Comparison of ENCODE assay signal across 8 cellular contexts in genomic region chr16:81445926-81446317, GRCh38. TPM values are rescaled to one million over a fixed set of nuclear protein-coding genes. Genes with fewer than 3 reads are reported as not detected.
A peak's percentile ranks its signal among the peaks of the same experiment; 100 is the strongest.
DNase-seq lines count a peak whose midpoint lies in the region; ATAC-seq and TF ChIP-seq lines count a peak whose summit lies in the region.

No MANE protein-coding gene starts in this region.

- H3K27ac ChIP-seq in HEK293 (ENCODE audit: extremely low read depth, low read depth, low read length) (no peak overlapping the region; the same call in 1 of the 2 replicates), left lung (peak overlapping the region; percentile 94 to 96), thymus (ENCODE audit: low read depth) (peak overlapping the region; percentile 75)

- H3K27ac Mint-ChIP-seq in activated naive CD8-positive, alpha-beta T cell treated with anti-CD3 and anti-CD28 coated beads, Interleukin-2, amount 50 U/mL, for 24 hours = peak overlapping the region; percentile 79

- intact Hi-C loops in left lung (cut with DNase I) = no loop called here

- H3K4me1 Mint-ChIP-seq in activated naive CD8-positive, alpha-beta T cell treated with anti-CD3 and anti-CD28 coated beads, Interleukin-2, amount 50 U/mL, for 24 hours = peaks cover 54% of the 10 kb centered on the region

- H3K9me3 ChIP-seq in HEK293 (ENCODE audit: control insufficient read depth, insufficient read depth, low read depth, low read length) = no peaks in the 10 kb centered on the region
- no peaks in the 10 kb centered on the region for H3K9me3 ChIP-seq in left lung
- no peaks in the 10 kb centered on the region for H3K9me3 ChIP-seq in thymus (ENCODE audit: control insufficient read depth)

- CTCF ChIA-PET in HEK293 (lab: Yijun Ruan, JAX) = interaction anchor here (0.6 kb wide), 2 partner anchors 8 to 427 kb away, joined by 3 read pairs; no protein-coding TSS in a partner anchor

- H3K4me1 ChIP-seq in HEK293 (ENCODE audit: control insufficient read depth, insufficient read depth, low read length) (peaks cover 18% of the 10 kb centered on the region), left lung (peaks cover 23 to 52% of the 10 kb centered on the region in 2 donors), thymus (ENCODE audit: control insufficient read depth, insufficient read depth, low read length) (peaks cover 22% of the 10 kb centered on the region)

- no peaks in the 10 kb centered on the region for H3K27me3 ChIP-seq in left lung
- no peaks in the 10 kb centered on the region for H3K27me3 ChIP-seq in thymus (ENCODE audit: control insufficient read depth, insufficient read depth)

- H3K4me3 ChIP-seq in HEK293 (ENCODE audit: low read depth, low read length) (peak overlapping the region; percentile 65), left lung (peak overlapping the region; percentile 69 to 90), thymus (ENCODE audit: low read length) (peak overlapping the region; percentile 89)

- no peaks in the 10 kb centered on the region for H3K36me3 ChIP-seq in HEK293 (ENCODE audit: control insufficient read depth in 2 of 2, insufficient read depth in 1 of 2, low read length in 2 of 2)
- H3K36me3 ChIP-seq in left lung = no peaks in the 10 kb centered on the region
- no peaks in the 10 kb centered on the region for H3K36me3 ChIP-seq in thymus (ENCODE audit: control insufficient read depth, insufficient read depth)

- H3K27me3 Mint-ChIP-seq in activated naive CD8-positive, alpha-beta T cell treated with anti-CD3 and anti-CD28 coated beads, Interleukin-2, amount 50 U/mL, for 24 hours = peaks cover 2% of the 10 kb centered on the region

- peaks cover 6% of the 10 kb centered on the region for H3K9me3 Mint-ChIP-seq in activated naive CD8-positive, alpha-beta T cell treated with anti-CD3 and anti-CD28 coated beads, Interleukin-2, amount 50 U/mL, for 24 hours

- no peak for ATAC-seq in activated naive CD8-positive, alpha-beta T cell treated with anti-CD3 and anti-CD28 coated beads, Interleukin-2, amount 50 U/mL, for 24 hours
- ATAC-seq in left lung (peak; percentile 0), HG03469 (IDR thresholded peaks at IDR 0.05; ENCODE audit: unreplicated experiment) (no peak), HG02970 (IDR thresholded peaks at IDR 0.05; ENCODE audit: low FRiP score, unreplicated experiment) (no peak), HG03135 (IDR thresholded peaks at IDR 0.05; ENCODE audit: unreplicated experiment) (no peak)

- H3K4me3 Mint-ChIP-seq in activated naive CD8-positive, alpha-beta T cell treated with anti-CD3 and anti-CD28 coated beads, Interleukin-2, amount 50 U/mL, for 24 hours = peak overlapping the region; percentile 85

- peaks cover 5% of the 10 kb centered on the region for H3K36me3 Mint-ChIP-seq in activated naive CD8-positive, alpha-beta T cell treated with anti-CD3 and anti-CD28 coated beads, Interleukin-2, amount 50 U/mL, for 24 hours (ENCODE audit: low read depth)

- POLR2A ChIA-PET in HEK293 (lab: Yijun Ruan, JAX) = interaction anchor here (0.6 kb wide), 1 partner anchor 245 kb away, joined by 8 read pairs; no protein-coding TSS in a partner anchor

- DNase-seq in AML-193 (lab: John Stamatoyannopoulos, UW) (peak; percentile 11 to 17), left lung (no peak)
- DNase-seq in activated naive CD8-positive, alpha-beta T cell treated with anti-CD3 and anti-CD28 coated beads, Interleukin-2, amount 50 U/mL, for 24 hours = no peak

- no peak for TF ChIP-seq CTCF in HEK293 (tag by site-specific recombination; IDR thresholded peaks at IDR 0.05)
- no peak for TF ChIP-seq CTCF in left lung (IDR thresholded peaks at IDR 0.05)

- WGBS in thymus = under 1% methylated on average over 7 of the region's 7 CpGs

TF ChIP-seq in HEK293, 187 proteins besides CTCF, POLR2A, EP300 and RAD21:
- peak; percentile 49; the same call in 1 of the 2 replicates for TF ChIP-seq ZNF600 (tag by site-specific recombination; IDR thresholded peaks at IDR 0.05)
- no peak for TF ChIP-seq ZNF48 (tag by site-specific recombination; IDR thresholded peaks at IDR 0.05)
- TF ChIP-seq ZNF341 (tag by site-specific recombination; IDR thresholded peaks at IDR 0.05; ENCODE audit: low read depth) = peak; percentile 84
- peak; percentile 99 for TF ChIP-seq ZNF335 (tag by site-specific recombination; conservative IDR thresholded peaks at IDR 0.05)
- TF ChIP-seq ZNF544 (tag by site-specific recombination; IDR thresholded peaks at IDR 0.05) = no peak

RNA-seq across cellular contexts. Expression of gene CMIP, which starts 1.3 kb away (rescaled TPM):
- 10 to 100 TPM; 50.8 to 55.8 TPM for total RNA-seq in left lung
- 19.4 TPM for polyA plus RNA-seq in thymus

Comparison
In these comparisons a context has a peak if more than half of its experiments do, and no peak if none do; other contexts are left out.
1. DNase-seq: peak in AML-193 (2 of 2); none in activated naive CD8-positive, alpha-beta T cell treated with anti-CD3 and anti-CD28 coated beads, Interleukin-2, amount 50 U/mL, for 24 hours (single experiment) and left lung (0 of 2).
2. Peak in every context shown above with its lines, with median percentiles within 50 percentile points of each other: H3K4me3 ChIP-seq.